In genomic region chr11:120820040-120820439, GRCh38 we compare ENCODE assay signal across 19 cellular contexts.
"Had no signal": no experiment of that assay in that cellular context is flagged by ENCODE, and none has a peak within 500 bp of the region (broad histone marks: within the 10 kb centered on the region; RNA-seq: fewer than 3 reads in every experiment).

No MANE protein-coding gene starts in this region.

- H3K27ac ChIP-seq: cardiac muscle cell, left ventricle myocardium inferior, parathyroid adenoma, right lobe of liver, skin epidermis, tibial artery had no signal

- H3K9me3 Mint-ChIP-seq: activated CD4-positive, alpha-beta memory T cell treated with anti-CD3 and anti-CD28 coated beads for 36 hours; activated naive CD4-positive, alpha-beta T cell treated with anti-CD3 and anti-CD28 coated beads for 36 hours; activated naive CD8-positive, alpha-beta T cell treated with anti-CD3 and anti-CD28 coated beads, Interleukin-2, amount 10 ng/mL, durations not matched to agents 7 days and 5 days; dendritic cell treated with granulocyte-macrophage colony-stimulating factor and Interleukin-4, amounts not matched to agents 40 ng/mL and 50 ng/mL, for 4 days; stimulated activated naive B cell treated with anti-CD40 and anti-IgM and Interleukin-4, amounts not matched to agents 10 μg/mL and 1 μg/mL and 100 μg/mL, for 72 hours had no signal

- H3K27me3 ChIP-seq: right lobe of liver had no signal

- FAIRE-seq: endometrium had no signal

- H3K4me1 ChIP-seq: left ventricle myocardium inferior, parathyroid adenoma, right lobe of liver had no signal

- DNase-seq: activated CD4-positive, alpha-beta memory T cell treated with anti-CD3 and anti-CD28 coated beads for 36 hours; activated CD4-positive, alpha-beta T cell treated with anti-CD3 and anti-CD28 coated beads for 48 hours; activated naive CD4-positive, alpha-beta T cell treated with anti-CD3 and anti-CD28 coated beads for 36 hours; activated naive CD8-positive, alpha-beta T cell treated with anti-CD3 and anti-CD28 coated beads, Interleukin-2, amount 10 ng/mL, durations not matched to agents 7 days and 5 days; activated T-cell treated with anti-CD3 and anti-CD28 coated beads, Interleukin-2, amount 50 U/mL, for 48 hours; amniotic stem cell; effector CD4-positive, alpha-beta T cell; kidney glomerular epithelial cell; left ventricle myocardium inferior; mammary epithelial cell; right lobe of liver; stimulated activated CD4-positive, alpha-beta T cell treated with anti-CD3 and anti-CD28 coated beads, Interleukin-2, amount 100 ng/mL, for 24 hours; stimulated activated naive B cell treated with anti-CD40 and anti-IgM and Interleukin-4, amounts not matched to agents 10 μg/mL and 1 μg/mL and 100 μg/mL, for 72 hours; tibial artery had no signal

- ATAC-seq: right lobe of liver; stimulated activated naive B cell treated with anti-CD40 and anti-IgM and Interleukin-4, amounts not matched to agents 10 μg/mL and 1 μg/mL and 100 μg/mL, for 72 hours had no signal

- H3K4me3 ChIP-seq: cardiac muscle cell, left ventricle myocardium inferior, right lobe of liver, skin epidermis, tibial artery had no signal

- H3K9me3 ChIP-seq: left ventricle myocardium inferior, right lobe of liver, tibial artery had no signal

- H3K36me3 Mint-ChIP-seq: activated CD4-positive, alpha-beta memory T cell treated with anti-CD3 and anti-CD28 coated beads for 36 hours; activated naive CD8-positive, alpha-beta T cell treated with anti-CD3 and anti-CD28 coated beads, Interleukin-2, amount 10 ng/mL, durations not matched to agents 7 days and 5 days had no signal

- H3K4me1 Mint-ChIP-seq: stimulated activated naive B cell treated with anti-CD40 and anti-IgM and Interleukin-4, amounts not matched to agents 10 μg/mL and 1 μg/mL and 100 μg/mL, for 72 hours had no signal

- H3K27ac Mint-ChIP-seq: activated CD4-positive, alpha-beta memory T cell treated with anti-CD3 and anti-CD28 coated beads for 36 hours; activated naive CD4-positive, alpha-beta T cell treated with anti-CD3 and anti-CD28 coated beads for 36 hours; activated naive CD8-positive, alpha-beta T cell treated with anti-CD3 and anti-CD28 coated beads, Interleukin-2, amount 10 ng/mL, durations not matched to agents 7 days and 5 days; dendritic cell treated with granulocyte-macrophage colony-stimulating factor and Interleukin-4, amounts not matched to agents 40 ng/mL and 50 ng/mL, for 4 days; stimulated activated naive B cell treated with anti-CD40 and anti-IgM and Interleukin-4, amounts not matched to agents 10 μg/mL and 1 μg/mL and 100 μg/mL, for 72 hours had no signal

- H3K36me3 ChIP-seq: cardiac muscle cell, left ventricle myocardium inferior, right lobe of liver, tibial artery had no signal

- H3K4me3 Mint-ChIP-seq: activated CD4-positive, alpha-beta memory T cell treated with anti-CD3 and anti-CD28 coated beads for 36 hours; activated naive CD4-positive, alpha-beta T cell treated with anti-CD3 and anti-CD28 coated beads for 36 hours; activated naive CD8-positive, alpha-beta T cell treated with anti-CD3 and anti-CD28 coated beads, Interleukin-2, amount 10 ng/mL, durations not matched to agents 7 days and 5 days; dendritic cell treated with granulocyte-macrophage colony-stimulating factor and Interleukin-4, amounts not matched to agents 40 ng/mL and 50 ng/mL, for 4 days; stimulated activated naive B cell treated with anti-CD40 and anti-IgM and Interleukin-4, amounts not matched to agents 10 μg/mL and 1 μg/mL and 100 μg/mL, for 72 hours had no signal
